In genomic region chr20:20860078-20860806, GRCh38 we compare ENCODE assay signal across 8 cellular contexts.
A peak's percentile ranks its signal among the peaks of the same experiment; 100 is the strongest.
DNase-seq lines count a peak whose midpoint lies in the region; ATAC-seq and TF ChIP-seq lines count a peak whose summit lies in the region.

No MANE protein-coding gene starts in this region.

- TF ChIP-seq CTCF in endothelial cell (IDR thresholded peaks at IDR 0.05; ENCODE audit: unreplicated experiment) (peak; percentile 92), mesothelial cell of epicardium (IDR thresholded peaks at IDR 0.05; ENCODE audit: unreplicated experiment) (peak; percentile 96)

- peak; percentile 60 to 71 (median 66) for DNase-seq in CD4-positive, alpha-beta memory T cell
- peak in 73 of 76 experiments; percentile 12 to 89 (median 63) for DNase-seq in HUDEP-2 (lab: John Stamatoyannopoulos, UW; ENCODE audit: unreplicated experiment in 76 of 76)
- peak; percentile 79 for DNase-seq in NOMO-1 treated with DMSO at 0.1 percent for 48 hours (lab: John Stamatoyannopoulos, UW; ENCODE audit: unreplicated experiment)
- peak; percentile 42 to 78 for DNase-seq in activated CD8-positive, alpha-beta memory T cell treated with anti-CD3 and anti-CD28 coated beads for 1 hour (ENCODE audit: extremely low read depth in 1 of 2, low read depth in 1 of 2)
- peak; percentile 97 for DNase-seq in endothelial cell (ENCODE audit: low spot score)
- DNase-seq in mesothelial cell of epicardium (ENCODE audit: low spot score in 2 of 2, unreplicated experiment in 2 of 2), result peak; percentile 86 to 96
- peak; percentile 84 to 91 for DNase-seq in stimulated activated CD8-positive, alpha-beta memory T cell treated with anti-CD3 and anti-CD28 coated beads, Interleukin-2, amount 100 ng/mL, for 48 hours (ENCODE audit: low read depth in 2 of 2)

- H3K36me3 Mint-ChIP-seq in CD4-positive, alpha-beta memory T cell, result no peaks in the 10 kb centered on the region
- H3K36me3 Mint-ChIP-seq in endothelial cell (ENCODE audit: low read depth, unreplicated experiment), result no peaks in the 10 kb centered on the region
- H3K36me3 Mint-ChIP-seq in mesothelial cell of epicardium, result no peaks in the 10 kb centered on the region

- H3K9me3 Mint-ChIP-seq in CD4-positive, alpha-beta memory T cell, result no peaks in the 10 kb centered on the region
- no peaks in the 10 kb centered on the region for H3K9me3 Mint-ChIP-seq in endothelial cell (ENCODE audit: unreplicated experiment)
- no peaks in the 10 kb centered on the region for H3K9me3 Mint-ChIP-seq in mesothelial cell of epicardium

- POLR2A ChIA-PET in CD4-positive, alpha-beta memory T cell (lab: Charles Lee; ENCODE audit: partially characterized antibody), result interaction anchor here (1.0 kb wide), 1 partner anchor 265 kb away, joined by 3 read pairs; the partner anchor contains the start of gene KIZ

- intact Hi-C loops in CD4-positive, alpha-beta memory T cell (cut with micrococcal nuclease), result loop anchor here (1.0 to 5.0 kb wide), 3 partner anchors 376 to 755 kb away; no protein-coding TSS in a partner anchor

- no peaks in the 10 kb centered on the region for H3K36me3 ChIP-seq in CD4-positive, alpha-beta memory T cell (ENCODE audit: insufficient read depth, low read length)

- CTCF ChIA-PET in CD4-positive, alpha-beta memory T cell (lab: Charles Lee; ENCODE audit: partially characterized antibody), result interaction anchor here (0.7 to 8.6 kb wide), 28 partner anchors 10 to 753 kb away, joined by 3 to 147 read pairs (median 3); no protein-coding TSS in a partner anchor

- H3K4me3 Mint-ChIP-seq in CD4-positive, alpha-beta memory T cell, result no peak overlapping the region
- H3K4me3 Mint-ChIP-seq in endothelial cell (ENCODE audit: unreplicated experiment), result no peak overlapping the region
- no peak overlapping the region for H3K4me3 Mint-ChIP-seq in mesothelial cell of epicardium

- H3K4me1 Mint-ChIP-seq in CD4-positive, alpha-beta memory T cell, result peaks cover 0 to 2% (median 0%) of the 10 kb centered on the region in 4 donors
- H3K4me1 Mint-ChIP-seq in endothelial cell (ENCODE audit: unreplicated experiment) (no peaks in the 10 kb centered on the region), mesothelial cell of epicardium (no peaks in the 10 kb centered on the region)

- H3K27ac Mint-ChIP-seq in CD4-positive, alpha-beta memory T cell, result no peak overlapping the region
- H3K27ac Mint-ChIP-seq in endothelial cell (ENCODE audit: unreplicated experiment), result no peak overlapping the region
- H3K27ac Mint-ChIP-seq in mesothelial cell of epicardium, result no peak overlapping the region

- H3K27me3 Mint-ChIP-seq in CD4-positive, alpha-beta memory T cell, result peaks cover 16 to 18% of the 10 kb centered on the region in 2 donors
- H3K27me3 Mint-ChIP-seq in endothelial cell (ENCODE audit: unreplicated experiment) (peaks cover 6% of the 10 kb centered on the region), mesothelial cell of epicardium (ENCODE audit: low read depth) (peaks cover 61% of the 10 kb centered on the region)

- no peaks in the 10 kb centered on the region for H3K4me1 ChIP-seq in CD4-positive, alpha-beta memory T cell (ENCODE audit: insufficient read depth, low read length)

- H3K4me3 ChIP-seq in CD4-positive, alpha-beta memory T cell (ENCODE audit: low read length in 2 of 2), result no peak overlapping the region

- H3K9me3 ChIP-seq in CD4-positive, alpha-beta memory T cell (ENCODE audit: control insufficient read depth in 1 of 2, low read length in 2 of 2), result no peaks in the 10 kb centered on the region

- no peak overlapping the region for H3K27ac ChIP-seq in CD4-positive, alpha-beta memory T cell (ENCODE audit: low read depth, low read length)

- no peaks in the 10 kb centered on the region for H3K27me3 ChIP-seq in CD4-positive, alpha-beta memory T cell (ENCODE audit: insufficient read depth, low read length)

- ATAC-seq in GM19452 (IDR thresholded peaks at IDR 0.05; ENCODE audit: unreplicated experiment), result peak; percentile 88
